21 cellular contexts compared by ENCODE assay signal in the genomic region with DNA sequence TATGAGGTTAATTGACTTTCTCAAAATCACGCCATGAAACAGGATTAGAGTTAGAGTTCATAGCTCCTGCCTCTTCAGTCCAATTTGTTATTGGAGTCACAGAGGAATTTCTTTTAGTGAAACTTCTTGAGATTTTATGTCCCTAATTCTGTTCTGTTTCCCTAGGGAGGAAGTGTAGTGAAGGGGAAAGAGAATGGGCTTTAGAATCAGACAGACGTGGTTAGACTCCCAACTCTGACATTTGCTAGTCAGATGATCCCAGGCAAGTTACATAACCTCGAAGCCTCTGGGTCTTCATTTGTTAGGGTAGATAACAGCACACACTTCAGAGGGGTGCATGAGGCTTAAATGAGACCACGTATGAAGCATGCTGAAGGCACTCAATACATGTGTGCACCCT.
"Had no signal": no experiment of that assay in that cellular context is flagged by ENCODE, and none has a peak within 500 bp of the region (broad histone marks: within the 10 kb centered on the region; RNA-seq: fewer than 3 reads in every experiment).

No MANE protein-coding gene starts in this region.

- H3K27me3 ChIP-seq: esophagus muscularis mucosa, gastrocnemius medialis, sigmoid colon, stomach had no signal

- DNase-seq: effector memory CD8-positive, alpha-beta T cell; gastrocnemius medialis; glutamatergic neuron; immature natural killer cell; kidney; left colon; left ventricle myocardium superior; mesendoderm; naive thymus-derived CD4-positive, alpha-beta T cell; nephron progenitor cell; psoas muscle; sigmoid colon; stimulated activated CD4-positive, alpha-beta T cell treated with anti-CD3 and anti-CD28 coated beads, Interleukin-2, amount 100 ng/mL, for 24 hours; stimulated activated naive CD4-positive, alpha-beta T cell; stomach; trophoblast cell had no signal

- H3K27ac ChIP-seq: epithelial cell of prostate, esophagus muscularis mucosa, gastrocnemius medialis, parathyroid adenoma, psoas muscle, sigmoid colon, skin epidermis, stomach had no signal

- ATAC-seq: effector memory CD8-positive, alpha-beta T cell; gastrocnemius medialis; left colon; left ventricle myocardium superior; naive thymus-derived CD4-positive, alpha-beta T cell; psoas muscle had no signal

- H3K9ac ChIP-seq: parathyroid adenoma had no signal

- H3K9me3 ChIP-seq: esophagus muscularis mucosa, gastrocnemius medialis, psoas muscle, sigmoid colon, stomach had no signal

- H3K4me3 ChIP-seq: esophagus muscularis mucosa, gastrocnemius medialis, lung, psoas muscle, sigmoid colon, skin epidermis, stomach had no signal

- H3K36me3 ChIP-seq: esophagus muscularis mucosa, gastrocnemius medialis, sigmoid colon, stomach had no signal

- H3K4me1 ChIP-seq: esophagus muscularis mucosa, gastrocnemius medialis, parathyroid adenoma, psoas muscle, sigmoid colon, stomach had no signal
